3 cellular contexts compared by ENCODE assay signal in the genomic region with DNA sequence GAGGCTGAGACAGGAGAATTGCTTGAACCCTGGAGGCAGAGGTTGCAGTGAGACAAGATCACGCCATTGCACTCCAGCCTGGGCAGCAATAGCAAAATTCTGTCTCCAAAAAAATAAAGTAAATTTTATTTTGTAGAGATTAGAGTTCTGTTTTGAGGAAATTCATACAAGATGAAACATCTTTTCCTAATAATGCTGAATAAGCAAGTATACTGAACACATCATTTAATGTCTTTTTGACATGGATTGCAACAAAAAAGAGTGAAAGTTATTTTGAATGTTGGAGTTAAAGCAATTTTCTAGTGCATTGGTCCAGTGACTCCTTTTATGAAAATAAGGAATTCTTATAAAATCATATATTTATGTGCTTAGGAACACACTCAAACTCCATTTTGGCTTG.
A peak's percentile ranks its signal among the peaks of the same experiment; 100 is the strongest.
TF ChIP-seq lines count a peak whose summit lies in the region.

No MANE protein-coding gene starts in this region.

TF ChIP-seq in A549, 52 proteins besides CTCF, POLR2A, EP300 and RAD21:
- TF ChIP-seq MAFK (IDR thresholded peaks at IDR 0.05; ENCODE audit: partially characterized antibody) (peak; percentile 96), SMC3 (IDR thresholded peaks at IDR 0.05) (no peak)
- TF ChIP-seq, protein P1, sequence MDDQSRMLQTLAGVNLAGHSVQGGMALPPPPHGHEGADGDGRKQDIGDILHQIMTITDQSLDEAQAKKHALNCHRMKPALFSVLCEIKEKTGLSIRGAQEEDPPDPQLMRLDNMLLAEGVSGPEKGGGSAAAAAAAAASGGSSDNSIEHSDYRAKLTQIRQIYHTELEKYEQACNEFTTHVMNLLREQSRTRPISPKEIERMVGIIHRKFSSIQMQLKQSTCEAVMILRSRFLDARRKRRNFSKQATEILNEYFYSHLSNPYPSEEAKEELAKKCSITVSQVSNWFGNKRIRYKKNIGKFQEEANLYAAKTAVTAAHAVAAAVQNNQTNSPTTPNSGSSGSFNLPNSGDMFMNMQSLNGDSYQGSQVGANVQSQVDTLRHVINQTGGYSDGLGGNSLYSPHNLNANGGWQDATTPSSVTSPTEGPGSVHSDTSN (IDR thresholded peaks at IDR 0.05) = no peak

TF ChIP-seq in IMR-90, 13 proteins besides CTCF, POLR2A, EP300 and RAD21:
- TF ChIP-seq MAFK (IDR thresholded peaks at IDR 0.05; ENCODE audit: low read depth, low read length) = peak; percentile 91
- no peak for TF ChIP-seq RFX5 (IDR thresholded peaks at IDR 0.05; ENCODE audit: low read depth, low read length)

TF ChIP-seq in H1, 55 proteins besides CTCF, POLR2A, EP300 and RAD21:
- TF ChIP-seq KDM4A (IDR thresholded peaks at IDR 0.05; ENCODE audit: low read depth, low read length, severe bottlenecking) (no peak), MAFK (IDR thresholded peaks at IDR 0.05; ENCODE audit: low read depth, low read length) (peak; percentile 39; the same call in 1 of the 2 replicates)
TF ChIP-seq in H1: peak in this region for 1.
